8 cellular contexts compared by ENCODE assay signal in genomic region chr2:219530048-219530963, GRCh38. TPM values are rescaled to one million over a fixed set of nuclear protein-coding genes. Genes with fewer than 3 reads are reported as not detected.
DNase-seq lines count a peak whose midpoint lies in the region; TF ChIP-seq lines count a peak whose summit lies in the region.

No MANE protein-coding gene starts in this region.

- peak overlapping the region; percentile 47; the same call in 1 of the 2 replicates for H3K9ac ChIP-seq in ES-I3 (ENCODE audit: low read depth, low read length)

- TF ChIP-seq EP300 in suprapubic skin (IDR thresholded peaks at IDR 0.05): no peak

- H3K9me3 ChIP-seq in ES-I3 (ENCODE audit: control insufficient read depth, insufficient read depth, low read length) (no peaks in the 10 kb centered on the region), suprapubic skin (no peaks in the 10 kb centered on the region)

- DNase-seq in H4 (ENCODE audit: low spot score) (peak; percentile 72), LHCN-M2 (ENCODE audit: low read depth) (peak; percentile 73), SHP77 (lab: John Stamatoyannopoulos, UW) (peak; percentile 79 to 81), fibroblast of villous mesenchyme (ENCODE audit: low read depth) (peak; percentile 83), occipital lobe (lab: John Stamatoyannopoulos, UW) (peak; percentile 83), suprapubic skin (ENCODE audit: low spot score in 2 of 2) (peak; percentile 88 to 92)
- DNase-seq in activated T-helper 9 cell treated with anti-CD3 and anti-CD28 coated beads, Interleukin-2, amount 50 U/mL, for 16 hours (ENCODE audit: low read depth): peak; percentile 78

- no peak overlapping the region for H3K27ac ChIP-seq in suprapubic skin

- H3K4me1 ChIP-seq in ES-I3 (ENCODE audit: insufficient read depth, low read length) (peaks cover 14% of the 10 kb centered on the region), suprapubic skin (peaks cover 5% of the 10 kb centered on the region)

- no peak for TF ChIP-seq POLR2A in suprapubic skin (IDR thresholded peaks at IDR 0.05)

- TF ChIP-seq CTCF in fibroblast of villous mesenchyme (IDR thresholded peaks at IDR 0.05; ENCODE audit: insufficient read depth, low read depth, low read length) (peak; percentile 99), suprapubic skin (IDR thresholded peaks at IDR 0.05) (peak; percentile 94 to 95)

- H3K27me3 ChIP-seq in suprapubic skin: peaks cover 60% of the 10 kb centered on the region

- H3K36me3 ChIP-seq in ES-I3 (ENCODE audit: insufficient read depth, low read length) (no peaks in the 10 kb centered on the region), suprapubic skin (no peaks in the 10 kb centered on the region)

- whole genome bisulfite sequencing in suprapubic skin: 15% methylated on average over 21 of the region's 21 CpGs

- H3K4me3 ChIP-seq in fibroblast of villous mesenchyme (ENCODE audit: low read depth, low read length): no peak overlapping the region
- H3K4me3 ChIP-seq in suprapubic skin: no peak overlapping the region

RNA-seq across cellular contexts. Expression of gene CHPF, which starts 13.3 kb away (rescaled TPM):
- 53.9 and 85.6 TPM in 2 replicates for total RNA-seq in H4 (2014; rRNA removed; shearing (Covaris generic))
- total RNA-seq in LHCN-M2 (2014; rRNA removed): 246 and 264 TPM in 2 replicates
- 100.0 TPM for polyA plus RNA-seq in LHCN-M2 (2012)
- 196 and 201 TPM in 2 replicates for total RNA-seq in fibroblast of villous mesenchyme
- total RNA-seq in occipital lobe: 25.9 TPM
- 10 to 100 TPM; 28.8 to 62.1 (median 49.3) TPM for total RNA-seq in suprapubic skin

RNA-seq across cellular contexts. Expression of gene TMEM198, which starts 13.5 kb away (rescaled TPM):
- total RNA-seq in H4 (2014; rRNA removed; shearing (Covaris generic)): 0.86 and 1.9 TPM in 2 replicates
- total RNA-seq in LHCN-M2 (2014; rRNA removed) (4.2 and 4.4 TPM in 2 replicates), fibroblast of villous mesenchyme (2.6 and 2.9 TPM in 2 replicates), occipital lobe (14.0 TPM), suprapubic skin (1 to 10 TPM in 3 of 4 donors, under 1 TPM in 1; 0.56 to 1.9 (median 1.4) TPM)
- polyA plus RNA-seq in LHCN-M2 (2012): 2.7 TPM

RNA-seq across cellular contexts. Expression of gene ASIC4, which starts 16.0 kb away (rescaled TPM):
- not detected in 2 replicates for total RNA-seq in H4 (2014; rRNA removed; shearing (Covaris generic))
- not detected in 2 replicates for total RNA-seq in LHCN-M2 (2014; rRNA removed)
- 0.04 TPM for polyA plus RNA-seq in LHCN-M2 (2012)
- total RNA-seq in fibroblast of villous mesenchyme: under 0.01 TPM in 1 of 2 replicates, not detected in the other
- 8.3 TPM for total RNA-seq in occipital lobe
- total RNA-seq in suprapubic skin: not detected

RNA-seq across cellular contexts. Expression of gene GMPPA, which starts 31.6 kb away (rescaled TPM):
- total RNA-seq in H4 (2014; rRNA removed; shearing (Covaris generic)): 74.0 TPM in 2 replicates
- 64.4 and 65.7 TPM in 2 replicates for total RNA-seq in LHCN-M2 (2014; rRNA removed)
- polyA plus RNA-seq in LHCN-M2 (2012): 73.0 TPM
- 60.9 and 65.1 TPM in 2 replicates for total RNA-seq in fibroblast of villous mesenchyme
- 7.5 TPM for total RNA-seq in occipital lobe
- 10 to 100 TPM; 18.3 to 31.3 (median 22.3) TPM for total RNA-seq in suprapubic skin

RNA-seq across cellular contexts. Expression of gene OBSL1, which starts 41.0 kb away (rescaled TPM):
- 51.9 and 67.4 TPM in 2 replicates for total RNA-seq in H4 (2014; rRNA removed; shearing (Covaris generic))
- total RNA-seq in LHCN-M2 (2014; rRNA removed) (62.1 and 69.0 TPM in 2 replicates), fibroblast of villous mesenchyme (67.0 and 86.8 TPM in 2 replicates), occipital lobe (39.9 TPM), suprapubic skin (10 to 100 TPM; 33.2 to 75.7 (median 43.7) TPM)
- polyA plus RNA-seq in LHCN-M2 (2012): 76.6 TPM
